Comparison of ENCODE assay signal across 16 cellular contexts in the genomic region with DNA sequence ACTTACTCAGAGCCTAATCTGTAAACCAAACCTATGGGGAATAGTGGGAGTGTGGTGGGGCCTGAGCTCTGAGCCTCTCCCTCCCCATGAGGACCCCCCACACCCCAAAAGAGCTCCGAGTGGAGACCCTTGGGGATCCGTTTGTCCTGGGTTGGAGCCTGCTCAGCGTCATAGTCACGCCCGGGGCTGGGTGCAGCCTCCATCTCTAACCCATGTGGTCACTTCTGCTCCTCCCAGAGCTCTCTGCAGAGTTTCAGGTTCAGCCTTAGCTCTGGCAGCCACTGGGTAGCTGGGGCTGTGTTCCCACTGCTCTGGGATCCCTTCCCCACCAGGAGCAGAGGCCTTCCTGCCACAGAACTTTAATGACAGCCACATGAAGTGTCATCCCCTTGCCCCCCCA. TPM values are rescaled to one million over a fixed set of nuclear protein-coding genes. Genes with fewer than 3 reads are reported as not detected.
DNase-seq lines count a peak whose midpoint lies in the region; ATAC-seq and TF ChIP-seq lines count a peak whose summit lies in the region.
"Had no signal": no experiment of that assay in that cellular context is flagged by ENCODE, and none has a peak within 500 bp of the region (broad histone marks: within the 10 kb centered on the region; RNA-seq: fewer than 3 reads in every experiment).

No MANE protein-coding gene starts in this region.

- no peak overlapping the region for H3K4me3 Mint-ChIP-seq in activated CD8-positive, alpha-beta T cell treated with anti-CD3 and anti-CD28 coated beads, Interleukin-2, amount 10 ng/mL, durations not matched to agents 7 days and 5 days
- no peak overlapping the region for H3K4me3 Mint-ChIP-seq in activated CD8-positive, alpha-beta T cell treated with anti-CD3 and anti-CD28 coated beads for 36 hours
- H3K4me3 Mint-ChIP-seq in immature natural killer cell, result no peak overlapping the region

- WGBS in heart right ventricle, 2 donors, result 57 to 61% methylated on average over 5 of the region's 5 CpGs
- 66 to 80% (median 75%) methylated on average over 5 of the region's 5 CpGs for whole genome bisulfite sequencing in spleen, 5 donors

- H3K4me3 ChIP-seq in ascending aorta (no peak overlapping the region), heart right ventricle (no peak overlapping the region), spleen (no peak overlapping the region)
- H3K4me3 ChIP-seq: adrenal gland; BLaER1 treated with 17β-estradiol and CSF1 and Interleukin-3, amounts not matched to agents 10 nM and 100 nM; SK-N-MC had no signal

- no peak for ATAC-seq in activated CD8-positive, alpha-beta T cell treated with anti-CD3 and anti-CD28 coated beads, Interleukin-2, amount 10 ng/mL, durations not matched to agents 7 days and 5 days
- no peak for ATAC-seq in activated CD8-positive, alpha-beta T cell treated with anti-CD3 and anti-CD28 coated beads for 36 hours
- ATAC-seq in heart right ventricle, result peak in 7 of 8 donors; percentile 4 to 36 (median 22)

- no peaks in the 10 kb centered on the region for H3K9me3 Mint-ChIP-seq in activated CD8-positive, alpha-beta T cell treated with anti-CD3 and anti-CD28 coated beads, Interleukin-2, amount 10 ng/mL, durations not matched to agents 7 days and 5 days (ENCODE audit: insufficient read depth)
- H3K9me3 Mint-ChIP-seq in activated CD8-positive, alpha-beta T cell treated with anti-CD3 and anti-CD28 coated beads for 36 hours, result no peaks in the 10 kb centered on the region
- no peaks in the 10 kb centered on the region for H3K9me3 Mint-ChIP-seq in immature natural killer cell

- no peaks in the 10 kb centered on the region for H3K27me3 Mint-ChIP-seq in activated CD8-positive, alpha-beta T cell treated with anti-CD3 and anti-CD28 coated beads, Interleukin-2, amount 10 ng/mL, durations not matched to agents 7 days and 5 days (ENCODE audit: low read depth)
- no peaks in the 10 kb centered on the region for H3K27me3 Mint-ChIP-seq in activated CD8-positive, alpha-beta T cell treated with anti-CD3 and anti-CD28 coated beads for 36 hours
- H3K27me3 Mint-ChIP-seq in immature natural killer cell (ENCODE audit: low read depth in 3 of 3), result peaks cover 0 to 2% (median 2%) of the 10 kb centered on the region in 3 donors

- H3K36me3 ChIP-seq in ascending aorta (peaks cover 99 to 100% of the 10 kb centered on the region in 2 donors), heart right ventricle (peaks cover 0 to 100% (median 68%) of the 10 kb centered on the region in 9 donors), spleen (peaks cover 5 to 100% (median 99%) of the 10 kb centered on the region in 6 donors)

- CTCF ChIA-PET in activated CD8-positive, alpha-beta T cell treated with anti-CD3 and anti-CD28 coated beads, Interleukin-2, amount 10 ng/mL, durations not matched to agents 7 days and 5 days (lab: Charles Lee), result interaction anchor here (1.2 kb wide), 1 partner anchor 173 kb away, joined by 5 read pairs; no protein-coding TSS in a partner anchor
- CTCF ChIA-PET in activated CD8-positive, alpha-beta T cell treated with anti-CD3 and anti-CD28 coated beads for 36 hours (lab: Charles Lee), result interaction anchor here (1.2 kb wide), 1 partner anchor 26 kb away, joined by 3 read pairs; the partner anchor contains the start of gene PFKFB3

- peaks cover 4 to 6% of the 10 kb centered on the region in 2 donors for H3K4me1 ChIP-seq in ascending aorta
- H3K4me1 ChIP-seq in heart right ventricle, result peaks cover 0 to 11% (median 0%) of the 10 kb centered on the region in 9 donors
- H3K4me1 ChIP-seq in spleen, result no peaks in the 10 kb centered on the region
- H3K4me1 ChIP-seq: adrenal gland had no signal

- no peak for TF ChIP-seq CTCF in activated CD8-positive, alpha-beta T cell treated with anti-CD3 and anti-CD28 coated beads for 36 hours (IDR thresholded peaks at IDR 0.05)
- TF ChIP-seq CTCF in ascending aorta (IDR thresholded peaks at IDR 0.05) (no peak), heart right ventricle (IDR thresholded peaks at IDR 0.05) (no peak), spleen (IDR thresholded peaks at IDR 0.05 in 8 of 11, conservative IDR thresholded peaks at IDR 0.05 in 3 of 11) (no peak)

- H3K9me3 ChIP-seq in ascending aorta (no peaks in the 10 kb centered on the region), heart right ventricle (no peaks in the 10 kb centered on the region), spleen (no peaks in the 10 kb centered on the region)
- H3K9me3 ChIP-seq: adrenal gland; BLaER1 treated with 17β-estradiol and CSF1 and Interleukin-3, amounts not matched to agents 10 nM and 100 nM had no signal

- peak overlapping the region; percentile 31 for H3K27ac Mint-ChIP-seq in activated CD8-positive, alpha-beta T cell treated with anti-CD3 and anti-CD28 coated beads, Interleukin-2, amount 10 ng/mL, durations not matched to agents 7 days and 5 days
- H3K27ac Mint-ChIP-seq in activated CD8-positive, alpha-beta T cell treated with anti-CD3 and anti-CD28 coated beads for 36 hours, result no peak overlapping the region
- H3K27ac Mint-ChIP-seq in immature natural killer cell, result no peak overlapping the region

- no peak for DNase-seq in activated CD8-positive, alpha-beta T cell treated with anti-CD3 and anti-CD28 coated beads, Interleukin-2, amount 10 ng/mL, durations not matched to agents 7 days and 5 days
- no peak for DNase-seq in activated CD8-positive, alpha-beta T cell treated with anti-CD3 and anti-CD28 coated beads for 36 hours
- no peak for DNase-seq in ascending aorta (ENCODE audit: low spot score in 2 of 2)
- no peak for DNase-seq in heart right ventricle
- peak; percentile 41 for DNase-seq in spleen
- no peak for DNase-seq in immature natural killer cell
- DNase-seq in T-helper 1 cell, result no peak
- no peak for DNase-seq in NCI-H446 (lab: John Stamatoyannopoulos, UW)
- DNase-seq: adrenal gland; HCEC 1CT; NCI-H2107; NCI-H510A; nucleus accumbens; stimulated activated CD4-positive, alpha-beta T cell treated with anti-CD3 and anti-CD28 coated beads, Interleukin-4, amount 100 ng/mL, for 4 hours had no signal

- peaks cover 26% of the 10 kb centered on the region for H3K4me1 Mint-ChIP-seq in activated CD8-positive, alpha-beta T cell treated with anti-CD3 and anti-CD28 coated beads, Interleukin-2, amount 10 ng/mL, durations not matched to agents 7 days and 5 days (ENCODE audit: low read depth)
- peaks cover 7% of the 10 kb centered on the region for H3K4me1 Mint-ChIP-seq in activated CD8-positive, alpha-beta T cell treated with anti-CD3 and anti-CD28 coated beads for 36 hours (ENCODE audit: low read depth)
- H3K4me1 Mint-ChIP-seq in immature natural killer cell, result no peaks in the 10 kb centered on the region

- POLR2A ChIA-PET in activated CD8-positive, alpha-beta T cell treated with anti-CD3 and anti-CD28 coated beads, Interleukin-2, amount 10 ng/mL, durations not matched to agents 7 days and 5 days (lab: Charles Lee), result interaction anchor here (1.6 kb wide), 1 partner anchor 10 kb away, joined by 4 read pairs; no protein-coding TSS in a partner anchor
- POLR2A ChIA-PET in activated CD8-positive, alpha-beta T cell treated with anti-CD3 and anti-CD28 coated beads for 36 hours (lab: Charles Lee), result interaction anchor here (1.6 kb wide), 1 partner anchor 94 kb away, joined by 4 read pairs; no protein-coding TSS in a partner anchor

- H3K27ac ChIP-seq in ascending aorta (peak overlapping the region; percentile 38 to 56), heart right ventricle (peak overlapping the region in 1 of 10 donors; percentile 29), spleen (no peak overlapping the region)
- H3K27ac ChIP-seq: SK-N-MC had no signal

- no peak for TF ChIP-seq POLR2A in spleen (IDR thresholded peaks at IDR 0.05)

- intact Hi-C loops in activated CD8-positive, alpha-beta T cell treated with anti-CD3 and anti-CD28 coated beads for 36 hours (cut with micrococcal nuclease), result no loop called here
- intact Hi-C loops in ascending aorta (cut with DNase I), result no loop called here
- intact Hi-C loops in heart right ventricle (cut with DNase I), result no loop called here
- intact Hi-C loops in spleen (cut with DNase I; ENCODE audit: low total_unique reads), result no loop called here

- peaks cover 72% of the 10 kb centered on the region for H3K36me3 Mint-ChIP-seq in activated CD8-positive, alpha-beta T cell treated with anti-CD3 and anti-CD28 coated beads, Interleukin-2, amount 10 ng/mL, durations not matched to agents 7 days and 5 days (ENCODE audit: low read depth)
- peaks cover 67% of the 10 kb centered on the region for H3K36me3 Mint-ChIP-seq in activated CD8-positive, alpha-beta T cell treated with anti-CD3 and anti-CD28 coated beads for 36 hours (ENCODE audit: low read depth)
- H3K36me3 Mint-ChIP-seq in immature natural killer cell, result peaks cover 4 to 26% (median 14%) of the 10 kb centered on the region in 3 donors

- H3K27me3 ChIP-seq in ascending aorta (no peaks in the 10 kb centered on the region), heart right ventricle (no peaks in the 10 kb centered on the region), spleen (replicated peaks in 1 of 7) (no peaks in the 10 kb centered on the region)
- H3K27me3 ChIP-seq: adrenal gland; BLaER1 treated with 17β-estradiol and CSF1 and Interleukin-3, amounts not matched to agents 10 nM and 100 nM had no signal

RNA-seq across cellular contexts. Expression of gene PFKFB3, which starts 25.9 kb away (rescaled TPM):
- total RNA-seq in activated CD8-positive, alpha-beta T cell treated with anti-CD3 and anti-CD28 coated beads, Interleukin-2, amount 10 ng/mL, durations not matched to agents 7 days and 5 days, result 10 to 100 TPM; 93.0 to 97.3 TPM
- 100 to 1,000 TPM; 107 to 117 TPM for total RNA-seq in activated CD8-positive, alpha-beta T cell treated with anti-CD3 and anti-CD28 coated beads for 36 hours
- total RNA-seq in ascending aorta, result 68.0 TPM
- 10 to 100 TPM in 9 of 10 donors, 1 to 10 TPM in 1; 7.6 to 77.3 (median 16.3) TPM for total RNA-seq in heart right ventricle
- 10 to 100 TPM in 1 of 2 donors, 1 to 10 TPM in 1; 5.5 to 10.6 TPM for polyA plus RNA-seq in heart right ventricle
- 100 to 1,000 TPM in 5 of 7 donors, 10 to 100 TPM in 2; 74.2 to 227 (median 145) TPM for total RNA-seq in spleen
- polyA plus RNA-seq in spleen, result 10 to 100 TPM in 1 of 3 donors, 1 to 10 TPM in 2; 6.3 to 20.9 (median 8.8) TPM
- 1 to 10 TPM; 3.2 to 8.0 (median 3.9) TPM for polyA plus RNA-seq in immature natural killer cell

Comparison
In these comparisons a context has a peak if more than half of its experiments do, and no peak if none do; other contexts are left out.
1. ATAC-seq: peak in heart right ventricle (7 of 8); none in activated CD8-positive, alpha-beta T cell treated with anti-CD3 and anti-CD28 coated beads, Interleukin-2, amount 10 ng/mL, durations not matched to agents 7 days and 5 days (single experiment) and activated CD8-positive, alpha-beta T cell treated with anti-CD3 and anti-CD28 coated beads for 36 hours (single experiment).
2. H3K27ac ChIP-seq: peak in ascending aorta (2 of 2); none in spleen (0 of 8).